In the genomic region with DNA sequence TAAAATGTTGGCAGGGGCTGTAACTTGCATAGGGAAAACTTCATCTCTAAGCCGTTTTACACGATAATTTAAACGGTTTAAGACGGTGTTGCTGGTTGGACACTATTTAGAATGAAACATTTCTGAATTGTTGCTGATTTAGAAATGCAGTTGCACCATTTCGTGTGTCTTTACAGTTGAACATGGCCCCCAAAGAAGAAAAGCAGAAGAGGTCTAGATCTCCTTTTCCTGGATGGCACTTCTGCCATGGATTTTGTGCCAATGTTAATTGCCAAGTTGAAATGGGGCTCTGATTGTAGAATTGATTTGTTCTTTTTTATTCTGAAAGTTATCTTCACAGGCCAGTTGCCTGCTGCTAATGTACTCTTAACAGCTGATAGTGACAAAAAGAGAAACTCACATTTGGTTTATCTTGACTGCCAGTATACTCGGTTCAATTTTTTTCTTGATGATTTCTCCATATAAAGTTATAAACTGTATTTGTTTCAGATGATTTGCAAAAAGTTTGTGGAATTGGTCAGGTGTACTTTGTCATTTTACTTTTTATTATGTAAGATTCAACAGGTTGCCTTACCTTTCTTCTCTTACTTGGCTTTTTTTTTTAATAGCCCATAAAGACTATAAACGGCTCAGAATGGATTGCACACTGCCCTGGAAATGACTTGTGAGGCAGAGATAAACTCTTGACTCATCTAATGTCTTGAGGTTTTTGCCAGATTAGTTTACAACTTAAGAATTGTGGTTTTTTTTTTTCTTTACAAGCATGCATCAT, we compare ENCODE assay signal across 1 cellular context.
TF ChIP-seq lines count a peak whose summit lies in the region.

No MANE protein-coding gene starts in this region.

TF ChIP-seq in HepG2, 621 proteins besides CTCF, POLR2A, EP300 and RAD21 (continued from another document):
- TF ChIP-seq ZNF652 (CRISPR knock-in tag; IDR thresholded peaks at IDR 0.05; ENCODE audit: borderline replicate concordance, low read depth) (no peak), MED13 (CRISPR knock-in tag; IDR thresholded peaks at IDR 0.05) (no peak), ZC3H4 (CRISPR knock-in tag; IDR thresholded peaks at IDR 0.05; ENCODE audit: borderline replicate concordance) (no peak), ZNF432 (CRISPR knock-in tag; IDR thresholded peaks at IDR 0.05; ENCODE audit: borderline replicate concordance) (no peak), ZFP1 (CRISPR knock-in tag; IDR thresholded peaks at IDR 0.05) (no peak), FOXO1 (CRISPR knock-in tag; IDR thresholded peaks at IDR 0.05) (no peak), RCOR2 (CRISPR knock-in tag; IDR thresholded peaks at IDR 0.05) (no peak), HDAC6 (IDR thresholded peaks at IDR 0.05; ENCODE audit: low read depth, low read length) (no peak), REPIN1 (CRISPR knock-in tag; IDR thresholded peaks at IDR 0.05; ENCODE audit: borderline replicate concordance, low read depth) (no peak), ARNTL (CRISPR knock-in tag; IDR thresholded peaks at IDR 0.05) (no peak), YEATS4 (CRISPR knock-in tag; IDR thresholded peaks at IDR 0.05; ENCODE audit: borderline replicate concordance) (no peak), NR2F1 (CRISPR knock-in tag; IDR thresholded peaks at IDR 0.05) (no peak), U2AF2 (IDR thresholded peaks at IDR 0.05; ENCODE audit: low read depth, low read length) (no peak), ZNF354B (CRISPR knock-in tag; IDR thresholded peaks at IDR 0.05) (no peak)
- TF ChIP-seq, protein P1, sequence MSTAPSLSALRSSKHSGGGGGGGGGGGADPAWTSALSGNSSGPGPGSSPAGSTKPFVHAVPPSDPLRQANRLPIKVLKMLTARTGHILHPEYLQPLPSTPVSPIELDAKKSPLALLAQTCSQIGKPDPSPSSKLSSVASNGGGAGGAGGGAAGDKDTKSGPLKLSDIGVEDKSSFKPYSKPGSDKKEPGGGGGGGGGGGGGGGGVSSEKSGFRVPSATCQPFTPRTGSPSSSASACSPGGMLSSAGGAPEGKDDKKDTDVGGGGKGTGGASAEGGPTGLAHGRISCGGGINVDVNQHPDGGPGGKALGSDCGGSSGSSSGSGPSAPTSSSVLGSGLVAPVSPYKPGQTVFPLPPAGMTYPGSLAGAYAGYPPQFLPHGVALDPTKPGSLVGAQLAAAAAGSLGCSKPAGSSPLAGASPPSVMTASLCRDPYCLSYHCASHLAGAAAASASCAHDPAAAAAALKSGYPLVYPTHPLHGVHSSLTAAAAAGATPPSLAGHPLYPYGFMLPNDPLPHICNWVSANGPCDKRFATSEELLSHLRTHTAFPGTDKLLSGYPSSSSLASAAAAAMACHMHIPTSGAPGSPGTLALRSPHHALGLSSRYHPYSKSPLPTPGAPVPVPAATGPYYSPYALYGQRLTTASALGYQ (CRISPR knock-in tag; IDR thresholded peaks at IDR 0.05): no peak
